16 cellular contexts compared by ENCODE assay signal in genomic region chr22:47061226-47061625, GRCh38.
DNase-seq lines count a peak whose midpoint lies in the region; ATAC-seq and TF ChIP-seq lines count a peak whose summit lies in the region.
"Had no signal": no experiment of that assay in that cellular context is flagged by ENCODE, and none has a peak within 500 bp of the region (broad histone marks: within the 10 kb centered on the region; RNA-seq: fewer than 3 reads in every experiment).

No MANE protein-coding gene starts in this region.

- H3K27ac ChIP-seq in upper lobe of left lung, result no peak overlapping the region
- H3K27ac ChIP-seq: KMS-11 had no signal

- TF ChIP-seq CTCF in upper lobe of left lung (IDR thresholded peaks at IDR 0.05) (no peak), GM10248 (IDR thresholded peaks at IDR 0.05; ENCODE audit: control extremely low read depth, extremely low read depth, low read depth, missing control alignments) (no peak), osteocyte (IDR thresholded peaks at IDR 0.05) (no peak)

- 89 to 94% methylated on average over 14 of the region's 14 CpGs for WGBS in upper lobe of left lung, 2 donors

- H3K4me1 ChIP-seq in upper lobe of left lung, result no peaks in the 10 kb centered on the region

- H3K4me3 ChIP-seq in upper lobe of left lung, result no peak overlapping the region

- no peaks in the 10 kb centered on the region for H3K9me3 ChIP-seq in upper lobe of left lung

- POLR2A ChIA-PET in GM10248 (lab: Yijun Ruan, JAX), result no interaction called here

- peaks cover 5% of the 10 kb centered on the region for H3K4me1 Mint-ChIP-seq in stimulated activated naive CD8-positive, alpha-beta T cell treated with anti-CD3 and anti-CD28 coated beads, Interleukin-15, amount 100 ng/mL, for 72 hours
- no peaks in the 10 kb centered on the region for H3K4me1 Mint-ChIP-seq in dendritic cell treated with granulocyte-macrophage colony-stimulating factor and Interleukin-4, amounts not matched to agents 40 ng/mL and 50 ng/mL, for 4 days (ENCODE audit: low read depth)
- no peaks in the 10 kb centered on the region for H3K4me1 Mint-ChIP-seq in osteocyte (ENCODE audit: unreplicated experiment)

- intact Hi-C loops in dendritic cell treated with granulocyte-macrophage colony-stimulating factor and Interleukin-4, amounts not matched to agents 40 ng/mL and 50 ng/mL, for 4 days (cut with micrococcal nuclease), result no loop called here
- intact Hi-C loops in posterior vena cava (cut with DNase I), result no loop called here

- peaks cover 97% of the 10 kb centered on the region for H3K36me3 Mint-ChIP-seq in dendritic cell treated with granulocyte-macrophage colony-stimulating factor and Interleukin-4, amounts not matched to agents 40 ng/mL and 50 ng/mL, for 4 days (ENCODE audit: low read depth)
- peaks cover 10% of the 10 kb centered on the region for H3K36me3 Mint-ChIP-seq in osteocyte (ENCODE audit: unreplicated experiment)

- ATAC-seq in stimulated activated naive CD8-positive, alpha-beta T cell treated with anti-CD3 and anti-CD28 coated beads, Interleukin-15, Interleukin-2, amounts not matched to agents 100 U/mL and 50 U/mL, for 24 hours, result peak; percentile 15
- no peak for ATAC-seq in stimulated activated naive CD8-positive, alpha-beta T cell treated with anti-CD3 and anti-CD28 coated beads, Interleukin-15, amount 100 ng/mL, for 72 hours
- no peak for ATAC-seq in upper lobe of left lung (ENCODE audit: low FRiP score in 2 of 2)
- ATAC-seq: Right ventricle myocardium inferior had no signal

- H3K9me3 Mint-ChIP-seq in stimulated activated naive CD8-positive, alpha-beta T cell treated with anti-CD3 and anti-CD28 coated beads, Interleukin-15, amount 100 ng/mL, for 72 hours, result no peaks in the 10 kb centered on the region
- H3K9me3 Mint-ChIP-seq in dendritic cell treated with granulocyte-macrophage colony-stimulating factor and Interleukin-4, amounts not matched to agents 40 ng/mL and 50 ng/mL, for 4 days, result no peaks in the 10 kb centered on the region
- H3K9me3 Mint-ChIP-seq in osteocyte (ENCODE audit: unreplicated experiment), result no peaks in the 10 kb centered on the region

- H3K4me3 Mint-ChIP-seq in stimulated activated naive CD8-positive, alpha-beta T cell treated with anti-CD3 and anti-CD28 coated beads, Interleukin-15, amount 100 ng/mL, for 72 hours, result no peak overlapping the region
- no peak overlapping the region for H3K4me3 Mint-ChIP-seq in dendritic cell treated with granulocyte-macrophage colony-stimulating factor and Interleukin-4, amounts not matched to agents 40 ng/mL and 50 ng/mL, for 4 days
- H3K4me3 Mint-ChIP-seq in osteocyte (ENCODE audit: unreplicated experiment), result no peak overlapping the region

- CTCF ChIA-PET in GM10248 (lab: Yijun Ruan, JAX), result no interaction called here

- TF ChIP-seq EP300 in upper lobe of left lung (IDR thresholded peaks at IDR 0.05), result no peak

- no peak for DNase-seq in stimulated activated naive CD8-positive, alpha-beta T cell treated with anti-CD3 and anti-CD28 coated beads, Interleukin-15, Interleukin-2, amounts not matched to agents 100 U/mL and 50 U/mL, for 24 hours
- no peak for DNase-seq in stimulated activated naive CD8-positive, alpha-beta T cell treated with anti-CD3 and anti-CD28 coated beads, Interleukin-15, amount 100 ng/mL, for 72 hours
- DNase-seq in posterior vena cava (ENCODE audit: low spot score), result peak; percentile 48
- no peak for DNase-seq in upper lobe of left lung
- no peak for DNase-seq in GM10248 (ENCODE audit: extremely low spot score)
- DNase-seq in osteocyte (ENCODE audit: extremely low spot score, unreplicated experiment), result no peak
- DNase-seq: C1 segment of cervical spinal cord; MV-4-11; NCI-H187; NCI-H2107; NCI-H510A; NCI-H748 treated with DMSO at 0.1 percent for 48 hours; NK-92 treated with Interleukin-12 subunit alpha and Interleukin-12 subunit beta, amount 100 ng/mL, for 24 hours had no signal

- H3K27me3 ChIP-seq in upper lobe of left lung, result no peaks in the 10 kb centered on the region

- TF ChIP-seq POLR2A in upper lobe of left lung (IDR thresholded peaks at IDR 0.05), result no peak

- no peaks in the 10 kb centered on the region for H3K27me3 Mint-ChIP-seq in stimulated activated naive CD8-positive, alpha-beta T cell treated with anti-CD3 and anti-CD28 coated beads, Interleukin-15, amount 100 ng/mL, for 72 hours
- H3K27me3 Mint-ChIP-seq in dendritic cell treated with granulocyte-macrophage colony-stimulating factor and Interleukin-4, amounts not matched to agents 40 ng/mL and 50 ng/mL, for 4 days, result no peaks in the 10 kb centered on the region
- no peaks in the 10 kb centered on the region for H3K27me3 Mint-ChIP-seq in osteocyte (ENCODE audit: unreplicated experiment)

- H3K27ac Mint-ChIP-seq in stimulated activated naive CD8-positive, alpha-beta T cell treated with anti-CD3 and anti-CD28 coated beads, Interleukin-15, amount 100 ng/mL, for 72 hours, result no peak overlapping the region
- H3K27ac Mint-ChIP-seq in dendritic cell treated with granulocyte-macrophage colony-stimulating factor and Interleukin-4, amounts not matched to agents 40 ng/mL and 50 ng/mL, for 4 days, result peak overlapping the region; percentile 6
- no peak overlapping the region for H3K27ac Mint-ChIP-seq in osteocyte (ENCODE audit: unreplicated experiment)

- H3K36me3 ChIP-seq in upper lobe of left lung, result peaks cover 0 to 23% (median 16%) of the 10 kb centered on the region in 4 donors
